22 cellular contexts compared by ENCODE assay signal in the genomic region with DNA sequence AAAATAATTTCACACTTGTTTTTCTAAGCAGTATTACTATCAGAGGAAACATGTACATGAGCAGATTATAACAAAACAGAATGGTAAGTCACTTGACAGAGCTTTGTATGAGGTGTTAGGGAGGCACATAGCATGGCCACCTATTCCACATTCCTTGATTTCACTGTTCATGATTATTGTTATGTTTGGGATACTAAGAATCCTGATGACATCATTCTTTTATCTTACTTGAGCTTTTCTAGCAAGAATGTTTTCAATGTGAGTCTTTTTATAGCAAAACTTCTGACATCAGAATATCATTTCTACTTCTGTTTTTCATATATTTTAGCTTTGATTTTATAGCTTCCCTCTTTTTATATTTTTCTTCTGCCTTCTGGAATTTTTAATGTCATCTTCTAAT.
"Had no signal": no experiment of that assay in that cellular context is flagged by ENCODE, and none has a peak within 500 bp of the region (broad histone marks: within the 10 kb centered on the region; RNA-seq: fewer than 3 reads in every experiment).

No MANE protein-coding gene starts in this region.

- H3K4me1 ChIP-seq: left lung, lower lobe of right lung, pancreas, prostate gland, right atrium auricular region, spleen, vagina had no signal

- DNase-seq: hypothalamus; immature natural killer cell; kidney; left lung; lower lobe of right lung; mammary epithelial cell; mesenchymal stem cell; naive thymus-derived CD8-positive, alpha-beta T cell; nucleus accumbens; pancreas; posterior cingulate gyrus; small intestine; spleen; stimulated activated CD4-positive, alpha-beta T cell treated with anti-CD3 and anti-CD28 coated beads, Interleukin-4, amount 100 ng/mL, for 24 hours; stimulated activated naive CD4-positive, alpha-beta T cell; substantia nigra had no signal

- H3K27me3 ChIP-seq: left lung, pancreas, right atrium auricular region, spleen, tibial nerve, vagina had no signal

- H3K27ac ChIP-seq: left lung, lower lobe of right lung, pancreas, prostate gland, right atrium auricular region, spleen, tibial nerve, vagina had no signal

- H3K36me3 ChIP-seq: left lung, lower lobe of right lung, pancreas, prostate gland, right atrium auricular region, spleen, tibial nerve, vagina had no signal

- H3K9me3 ChIP-seq: left lung, lower lobe of right lung, pancreas, prostate gland, right atrium auricular region, tibial nerve, vagina had no signal

- H3K4me3 ChIP-seq: left lung, lower lobe of right lung, pancreas, prostate gland, right atrium auricular region, spleen, tibial nerve, vagina had no signal

- ATAC-seq: left lung; lower lobe of right lung; naive thymus-derived CD8-positive, alpha-beta T cell; pancreas; sciatic nerve; stimulated activated effector memory CD8-positive, alpha-beta T cell treated with anti-CD3 and anti-CD28 coated beads, Interleukin-12 subunit alpha, Interleukin-12 subunit beta, amount 100 ng/mL, for 72 hours had no signal
